Comparison of ENCODE assay signal across 1 cellular context in genomic region chrX:39955621-39956020, GRCh38.
TF ChIP-seq lines count a peak whose summit lies in the region.

No MANE protein-coding gene starts in this region.

TF ChIP-seq in HepG2, 621 proteins besides CTCF, POLR2A, EP300 and RAD21 (continued from another document):
- TF ChIP-seq THAP11 (CRISPR knock-in tag; IDR thresholded peaks at IDR 0.05) (peak; percentile 97), GABPA (IDR thresholded peaks at IDR 0.05; ENCODE audit: low read depth, low read length) (no peak), GABPA (CRISPR knock-in tag; IDR thresholded peaks at IDR 0.05; ENCODE audit: low read depth) (peak; percentile 40; the same call in 1 of the 2 replicates), SOX5 (CRISPR knock-in tag; IDR thresholded peaks at IDR 0.05; ENCODE audit: borderline replicate concordance) (no peak), ZNF276 (CRISPR knock-in tag; IDR thresholded peaks at IDR 0.05; ENCODE audit: low read depth) (no peak), ERF (CRISPR knock-in tag; IDR thresholded peaks at IDR 0.05) (no peak)
